11 cellular contexts compared by ENCODE assay signal in the genomic region with DNA sequence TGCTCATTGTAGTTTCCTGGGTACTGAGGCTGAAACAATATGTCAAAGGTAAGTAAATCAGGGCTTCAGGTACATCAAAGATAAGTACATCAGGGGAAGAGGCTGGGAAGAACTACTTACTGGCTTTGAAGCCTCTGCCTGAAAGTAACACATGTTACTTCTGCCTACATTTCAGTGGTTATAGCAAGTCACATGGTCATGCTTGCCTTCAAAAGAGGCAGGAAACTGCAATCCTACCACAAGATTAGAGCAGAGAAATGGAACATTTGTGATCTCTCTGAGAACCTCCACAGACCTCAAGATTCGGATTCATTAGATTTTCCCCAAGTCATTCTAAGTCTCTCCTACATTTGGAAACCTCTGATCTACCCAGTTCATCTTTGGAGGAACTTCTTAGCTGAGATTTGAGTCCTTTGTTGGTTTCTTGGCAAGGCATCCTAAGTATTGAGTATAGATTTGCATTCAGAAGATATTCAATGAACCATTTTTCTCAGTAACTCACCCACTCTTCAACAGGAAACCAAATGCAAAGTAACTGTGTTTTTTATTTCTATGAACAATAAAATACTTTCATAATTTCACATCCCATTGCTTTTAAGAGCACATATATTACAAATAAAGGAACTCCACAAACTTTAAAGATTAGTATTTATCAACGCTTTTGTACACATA. TPM values are rescaled to one million over a fixed set of nuclear protein-coding genes. Genes with fewer than 3 reads are reported as not detected.
DNase-seq lines count a peak whose midpoint lies in the region; ATAC-seq and TF ChIP-seq lines count a peak whose summit lies in the region.
"Had no signal": no experiment of that assay in that cellular context is flagged by ENCODE, and none has a peak within 500 bp of the region (broad histone marks: within the 10 kb centered on the region; RNA-seq: fewer than 3 reads in every experiment).

No MANE protein-coding gene starts in this region.

- DNase-seq in activated naive CD4-positive, alpha-beta T cell treated with anti-CD3 and anti-CD28 coated beads for 36 hours: peak; percentile 16
- DNase-seq in activated naive CD4-positive, alpha-beta T cell treated with anti-CD3 and anti-CD28 coated beads, Interleukin-2, amount 50 U/mL, for 16 hours: no peak
- DNase-seq in Karpas-422: no peak
- DNase-seq in stimulated activated effector memory CD8-positive, alpha-beta T cell treated with anti-CD3 and anti-CD28 coated beads, Interleukin-12 subunit alpha, Interleukin-12 subunit beta, amount 100 ng/mL, for 72 hours (ENCODE audit: low spot score in 2 of 2): no peak
- DNase-seq in MG63: no peak
- DNase-seq in PC-9: no peak
- DNase-seq in SHP77 (lab: John Stamatoyannopoulos, UW): no peak
- DNase-seq: NCI-H2081 treated with DMSO at 0.1 percent for 48 hours, occipital lobe had no signal

- 0 out of 2 replicates have a peak overlapping the region, but pooled peaks have one; percentile 14 for H2AFZ ChIP-seq in Karpas-422 (ENCODE audit: low read length)
- no peak overlapping the region for H2AFZ ChIP-seq in PC-9

- H4K20me1 ChIP-seq in Karpas-422 (ENCODE audit: insufficient read depth, low read depth, low read length) (no peaks in the 10 kb centered on the region), PC-9 (ENCODE audit: insufficient read depth) (no peaks in the 10 kb centered on the region)

- no TSS peak for BruUV-seq in PC-9 (replicated peaks; lab: Mats Ljungman, UMichigan)

- H3K4me3 Mint-ChIP-seq in activated naive CD4-positive, alpha-beta T cell treated with anti-CD3 and anti-CD28 coated beads for 36 hours: no peak overlapping the region
- no peak overlapping the region for H3K4me3 Mint-ChIP-seq in stimulated activated effector memory CD8-positive, alpha-beta T cell treated with anti-CD3 and anti-CD28 coated beads, Interleukin-12 subunit alpha, Interleukin-12 subunit beta, amount 100 ng/mL, for 72 hours

- peaks cover 12% of the 10 kb centered on the region for H3K9me3 Mint-ChIP-seq in activated naive CD4-positive, alpha-beta T cell treated with anti-CD3 and anti-CD28 coated beads for 36 hours
- peaks cover 9% of the 10 kb centered on the region for H3K9me3 Mint-ChIP-seq in stimulated activated effector memory CD8-positive, alpha-beta T cell treated with anti-CD3 and anti-CD28 coated beads, Interleukin-12 subunit alpha, Interleukin-12 subunit beta, amount 100 ng/mL, for 72 hours

- peak; percentile 69 for ATAC-seq in HG02588 (IDR thresholded peaks at IDR 0.05; ENCODE audit: unreplicated experiment)
- no peak for ATAC-seq in stimulated activated effector memory CD8-positive, alpha-beta T cell treated with anti-CD3 and anti-CD28 coated beads, Interleukin-12 subunit alpha, Interleukin-12 subunit beta, amount 100 ng/mL, for 72 hours

- H3K79me2 ChIP-seq in Karpas-422 (ENCODE audit: low read length) (no peaks in the 10 kb centered on the region), PC-9 (ENCODE audit: low read depth) (no peaks in the 10 kb centered on the region)

- H3K4me1 ChIP-seq in Karpas-422 (ENCODE audit: low read length): no peaks in the 10 kb centered on the region
- no peaks in the 10 kb centered on the region for H3K4me1 ChIP-seq in PC-9 (replicated peaks; ENCODE audit: insufficient read depth)

- peaks cover 34% of the 10 kb centered on the region for H3K4me1 Mint-ChIP-seq in activated naive CD4-positive, alpha-beta T cell treated with anti-CD3 and anti-CD28 coated beads for 36 hours (ENCODE audit: low read depth)
- peaks cover 4% of the 10 kb centered on the region for H3K4me1 Mint-ChIP-seq in stimulated activated effector memory CD8-positive, alpha-beta T cell treated with anti-CD3 and anti-CD28 coated beads, Interleukin-12 subunit alpha, Interleukin-12 subunit beta, amount 100 ng/mL, for 72 hours

- TF ChIP-seq CTCF in PC-9 (conservative IDR thresholded peaks at IDR 0.05): no peak

- H3F3A ChIP-seq in PC-9 (ENCODE audit: insufficient read depth, low read depth): no peaks in the 10 kb centered on the region

- H3K36me3 Mint-ChIP-seq in activated naive CD4-positive, alpha-beta T cell treated with anti-CD3 and anti-CD28 coated beads for 36 hours (ENCODE audit: low read depth): peaks cover 90% of the 10 kb centered on the region
- H3K36me3 Mint-ChIP-seq in stimulated activated effector memory CD8-positive, alpha-beta T cell treated with anti-CD3 and anti-CD28 coated beads, Interleukin-12 subunit alpha, Interleukin-12 subunit beta, amount 100 ng/mL, for 72 hours: peaks cover 100% of the 10 kb centered on the region

- H3K9me2 ChIP-seq in Karpas-422 (replicated peaks; ENCODE audit: insufficient read depth, low read length) (no peaks in the 10 kb centered on the region), PC-9 (ENCODE audit: insufficient read depth) (no peaks in the 10 kb centered on the region)

- no peak overlapping the region for H3K9ac ChIP-seq in Karpas-422 (ENCODE audit: low read length)

- no peaks in the 10 kb centered on the region for H3K27me3 Mint-ChIP-seq in activated naive CD4-positive, alpha-beta T cell treated with anti-CD3 and anti-CD28 coated beads for 36 hours (ENCODE audit: low read depth)

- H3K9me3 ChIP-seq in Karpas-422 (ENCODE audit: low read length) (no peaks in the 10 kb centered on the region), MG63 (no peaks in the 10 kb centered on the region), PC-9 (ENCODE audit: insufficient read depth, low read depth) (no peaks in the 10 kb centered on the region)

- no peak overlapping the region for H3K4me2 ChIP-seq in Karpas-422 (ENCODE audit: low read depth, low read length, poor library complexity, severe bottlenecking)
- H3K4me2 ChIP-seq in PC-9: no peak overlapping the region

- POLR2A ChIA-PET in PC-9 (lab: Charles Lee; ENCODE audit: unreplicated experiment): interaction anchor here (0.6 kb wide), 1 partner anchor 836 kb away, joined by 9 read pairs; no protein-coding TSS in a partner anchor

- CTCF ChIA-PET in activated naive CD4-positive, alpha-beta T cell treated with anti-CD3 and anti-CD28 coated beads for 36 hours (lab: Charles Lee): interaction anchor here (1.3 kb wide), 1 partner anchor 11 kb away, joined by 4 read pairs; no protein-coding TSS in a partner anchor
- CTCF ChIA-PET in PC-9 (lab: Charles Lee): interaction anchor here (0.7 kb wide), 1 partner anchor 135 kb away, joined by 3 read pairs; no protein-coding TSS in a partner anchor

- H3K27ac ChIP-seq in Karpas-422 (ENCODE audit: low read length): no peak overlapping the region
- H3K27ac ChIP-seq in PC-9: no peak overlapping the region

- no peaks in the 10 kb centered on the region; the same call in 1 of the 2 replicates for H3K27me3 ChIP-seq in Karpas-422 (ENCODE audit: low read length)
- H3K27me3 ChIP-seq in MG63: no peaks in the 10 kb centered on the region
- H3K27me3 ChIP-seq in PC-9 (ENCODE audit: insufficient read depth, low read depth): no peaks in the 10 kb centered on the region

- H3K36me3 ChIP-seq in Karpas-422 (ENCODE audit: insufficient read depth, low read length) (no peaks in the 10 kb centered on the region), MG63 (peaks cover 4% of the 10 kb centered on the region; the same call in 1 of the 2 replicates), PC-9 (ENCODE audit: low read depth) (no peaks in the 10 kb centered on the region)

- H3K27ac Mint-ChIP-seq in activated naive CD4-positive, alpha-beta T cell treated with anti-CD3 and anti-CD28 coated beads for 36 hours: peak overlapping the region; percentile 90
- H3K27ac Mint-ChIP-seq in stimulated activated effector memory CD8-positive, alpha-beta T cell treated with anti-CD3 and anti-CD28 coated beads, Interleukin-12 subunit alpha, Interleukin-12 subunit beta, amount 100 ng/mL, for 72 hours: peak overlapping the region; percentile 13

- H3K4me3 ChIP-seq in Karpas-422 (ENCODE audit: low read length) (no peak overlapping the region), MG63 (no peak overlapping the region), PC-9 (no peak overlapping the region)

- intact Hi-C loops in activated naive CD4-positive, alpha-beta T cell treated with anti-CD3 and anti-CD28 coated beads for 36 hours (cut with micrococcal nuclease): no loop called here
- intact Hi-C loops in PC-9 (cut with micrococcal nuclease; ENCODE audit: unreplicated experiment): no loop called here

RNA-seq across cellular contexts. Expression of a gene that starts 48.5 kb away (rescaled TPM):
- total RNA-seq in activated naive CD4-positive, alpha-beta T cell treated with anti-CD3 and anti-CD28 coated beads for 36 hours: not detected
- total RNA-seq in Karpas-422 (2014; rRNA removed; shearing (Covaris generic); ENCODE audit: low replicate concordance): not detected in 2 replicates
- not detected in 2 replicates for total RNA-seq in MG63 (2014; rRNA removed; shearing (Covaris generic); ENCODE audit: low replicate concordance)
- total RNA-seq in PC-9 (2021): not detected in 2 replicates
- total RNA-seq: occipital lobe; T-helper 1 cell treated with Interleukin-12 subunit alpha and Interleukin-12 subunit beta and Interleukin-4 antibody, amounts not matched to agents 30 ng/mL and 1 ng/mL, for 36 hours had no signal
